ENCODE assay signal across 1 cellular context in the genomic region with DNA sequence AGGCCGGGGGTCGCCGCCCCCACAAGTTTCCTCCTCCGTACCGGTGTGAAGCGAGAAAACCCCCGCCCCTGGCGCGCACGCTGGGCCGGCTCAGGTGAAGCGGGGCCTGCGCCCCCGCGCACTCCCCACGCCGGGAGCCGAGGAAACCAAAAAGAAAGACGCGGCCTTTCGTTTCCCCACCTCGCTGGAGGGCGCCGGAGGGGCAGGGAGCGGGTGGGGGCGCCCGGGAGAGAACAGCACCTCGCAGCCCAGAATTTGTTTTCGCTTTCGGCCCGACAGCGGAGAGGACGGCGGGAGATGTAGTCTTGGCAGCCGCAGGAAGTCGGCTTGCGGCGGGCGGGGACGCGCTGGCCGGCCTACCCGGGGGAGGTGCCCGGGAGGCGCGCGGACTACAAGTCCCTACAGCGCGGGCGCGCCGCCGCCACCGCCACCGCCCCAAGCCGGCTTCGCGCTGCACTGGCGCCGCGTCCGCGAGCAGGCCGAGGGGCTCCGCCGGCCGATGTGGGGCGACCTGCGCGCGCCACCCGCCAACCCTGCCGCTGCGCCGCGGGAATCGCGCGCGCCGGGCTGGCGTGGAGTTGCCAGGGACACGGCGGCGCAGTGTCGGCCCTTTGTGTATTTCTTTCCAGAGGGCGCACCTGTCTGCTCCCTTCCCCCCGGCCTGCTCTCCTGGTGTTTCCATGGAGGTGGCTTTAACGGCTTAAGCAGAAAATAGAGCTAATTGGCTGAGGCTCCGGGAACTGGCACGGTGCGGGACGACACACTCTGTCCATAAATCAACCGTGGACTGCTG.
TF ChIP-seq lines count a peak whose summit lies in the region.

A gene with protein sequence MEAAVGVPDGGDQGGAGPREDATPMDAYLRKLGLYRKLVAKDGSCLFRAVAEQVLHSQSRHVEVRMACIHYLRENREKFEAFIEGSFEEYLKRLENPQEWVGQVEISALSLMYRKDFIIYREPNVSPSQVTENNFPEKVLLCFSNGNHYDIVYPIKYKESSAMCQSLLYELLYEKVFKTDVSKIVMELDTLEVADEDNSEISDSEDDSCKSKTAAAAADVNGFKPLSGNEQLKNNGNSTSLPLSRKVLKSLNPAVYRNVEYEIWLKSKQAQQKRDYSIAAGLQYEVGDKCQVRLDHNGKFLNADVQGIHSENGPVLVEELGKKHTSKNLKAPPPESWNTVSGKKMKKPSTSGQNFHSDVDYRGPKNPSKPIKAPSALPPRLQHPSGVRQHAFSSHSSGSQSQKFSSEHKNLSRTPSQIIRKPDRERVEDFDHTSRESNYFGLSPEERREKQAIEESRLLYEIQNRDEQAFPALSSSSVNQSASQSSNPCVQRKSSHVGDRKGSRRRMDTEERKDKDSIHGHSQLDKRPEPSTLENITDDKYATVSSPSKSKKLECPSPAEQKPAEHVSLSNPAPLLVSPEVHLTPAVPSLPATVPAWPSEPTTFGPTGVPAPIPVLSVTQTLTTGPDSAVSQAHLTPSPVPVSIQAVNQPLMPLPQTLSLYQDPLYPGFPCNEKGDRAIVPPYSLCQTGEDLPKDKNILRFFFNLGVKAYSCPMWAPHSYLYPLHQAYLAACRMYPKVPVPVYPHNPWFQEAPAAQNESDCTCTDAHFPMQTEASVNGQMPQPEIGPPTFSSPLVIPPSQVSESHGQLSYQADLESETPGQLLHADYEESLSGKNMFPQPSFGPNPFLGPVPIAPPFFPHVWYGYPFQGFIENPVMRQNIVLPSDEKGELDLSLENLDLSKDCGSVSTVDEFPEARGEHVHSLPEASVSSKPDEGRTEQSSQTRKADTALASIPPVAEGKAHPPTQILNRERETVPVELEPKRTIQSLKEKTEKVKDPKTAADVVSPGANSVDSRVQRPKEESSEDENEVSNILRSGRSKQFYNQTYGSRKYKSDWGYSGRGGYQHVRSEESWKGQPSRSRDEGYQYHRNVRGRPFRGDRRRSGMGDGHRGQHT (minus strand): TSS at position 292 of the 793 bp plus-strand sequence. CDS start 616 bp downstream, outside the sequence.

TF ChIP-seq in K562, 482 proteins besides CTCF, POLR2A, EP300 and RAD21 (continued from another document):
- TF ChIP-seq, protein P1, sequence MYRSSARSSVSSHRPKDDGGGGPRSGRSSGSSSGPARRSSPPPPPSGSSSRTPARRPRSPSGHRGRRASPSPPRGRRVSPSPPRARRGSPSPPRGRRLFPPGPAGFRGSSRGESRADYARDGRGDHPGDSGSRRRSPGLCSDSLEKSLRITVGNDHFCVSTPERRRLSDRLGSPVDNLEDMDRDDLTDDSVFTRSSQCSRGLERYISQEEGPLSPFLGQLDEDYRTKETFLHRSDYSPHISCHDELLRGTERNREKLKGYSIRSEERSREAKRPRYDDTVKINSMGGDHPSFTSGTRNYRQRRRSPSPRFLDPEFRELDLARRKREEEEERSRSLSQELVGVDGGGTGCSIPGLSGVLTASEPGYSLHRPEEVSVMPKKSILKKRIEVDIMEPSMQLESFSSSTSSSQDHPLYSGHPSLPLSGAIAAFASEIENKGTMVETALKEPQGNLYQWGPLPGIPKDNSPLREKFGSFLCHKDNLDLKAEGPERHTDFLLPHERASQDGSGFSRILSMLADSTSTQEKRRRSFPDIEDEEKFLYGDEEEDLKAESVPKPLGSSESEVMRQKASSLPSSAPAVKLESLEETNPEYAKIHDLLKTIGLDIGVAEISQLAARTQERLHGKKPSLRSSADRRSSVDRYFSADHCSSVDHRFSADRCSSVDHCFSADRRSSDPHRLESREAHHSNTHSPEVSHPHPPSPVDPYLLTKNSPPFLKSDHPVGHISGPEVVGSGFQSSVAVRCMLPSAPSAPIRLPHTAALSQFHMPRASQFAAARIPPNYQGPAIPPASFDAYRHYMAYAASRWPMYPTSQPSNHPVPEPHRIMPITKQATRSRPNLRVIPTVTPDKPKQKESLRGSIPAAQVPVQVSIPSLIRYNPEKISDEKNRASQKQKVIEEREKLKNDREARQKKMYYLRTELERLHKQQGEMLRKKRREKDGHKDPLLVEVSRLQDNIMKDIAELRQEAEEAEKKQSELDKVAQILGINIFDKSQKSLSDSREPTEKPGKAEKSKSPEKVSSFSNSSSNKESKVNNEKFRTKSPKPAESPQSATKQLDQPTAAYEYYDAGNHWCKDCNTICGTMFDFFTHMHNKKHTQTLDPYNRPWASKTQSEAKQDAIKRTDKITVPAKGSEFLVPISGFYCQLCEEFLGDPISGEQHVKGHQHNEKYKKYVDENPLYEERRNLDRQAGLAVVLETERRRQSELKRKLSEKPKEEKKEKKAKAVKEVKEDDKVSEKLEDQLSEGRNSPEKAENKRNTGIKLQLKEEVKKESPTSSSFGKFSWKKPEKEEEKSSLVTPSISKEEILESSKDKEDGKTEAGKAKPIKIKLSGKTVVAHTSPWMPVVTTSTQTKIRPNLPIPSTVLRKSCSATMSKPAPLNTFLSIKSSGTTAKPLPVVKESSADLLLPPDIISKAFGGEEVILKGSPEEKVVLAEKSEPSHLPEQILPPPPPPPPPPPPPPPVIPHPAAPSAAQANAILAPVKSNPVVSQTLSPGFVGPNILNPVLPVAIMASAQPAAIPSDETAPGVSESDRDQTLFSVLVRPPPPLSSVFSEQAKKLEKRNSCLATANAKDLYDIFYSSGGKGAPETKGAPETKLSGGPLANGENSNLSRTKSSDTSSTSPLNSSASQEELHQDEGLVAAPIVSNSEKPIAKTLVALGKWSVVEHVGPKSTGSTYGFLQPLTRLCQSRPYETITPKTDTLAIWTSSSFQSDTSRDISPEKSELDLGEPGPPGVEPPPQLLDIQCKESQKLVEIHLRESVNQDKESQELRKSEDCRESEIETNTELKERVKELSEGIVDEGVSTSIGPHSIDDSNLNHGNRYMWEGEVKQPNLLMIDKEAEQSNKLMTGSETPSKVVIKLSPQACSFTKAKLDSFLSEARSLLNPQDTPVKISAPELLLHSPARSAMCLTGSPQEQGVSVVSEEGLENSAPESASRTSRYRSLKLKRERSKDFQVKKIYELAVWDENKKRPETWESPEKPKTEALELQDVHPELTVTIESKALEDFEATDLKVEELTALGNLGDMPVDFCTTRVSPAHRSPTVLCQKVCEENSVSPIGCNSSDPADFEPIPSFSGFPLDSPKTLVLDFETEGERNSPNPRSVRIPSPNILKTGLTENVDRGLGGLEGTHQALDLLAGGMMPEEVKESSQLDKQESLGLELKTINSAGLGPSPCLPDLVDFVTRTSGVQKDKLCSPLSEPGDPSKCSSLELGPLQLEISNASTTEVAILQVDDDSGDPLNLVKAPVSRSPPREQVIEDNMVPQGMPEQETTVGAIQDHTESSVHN (IDR thresholded peaks at IDR 0.05; ENCODE audit: borderline replicate concordance in 1 of 2, low read depth in 1 of 2) = no peak
- TF ChIP-seq BDP1 (IDR thresholded peaks at IDR 0.05; ENCODE audit: insufficient read depth, insufficient read length) (no peak), MEF2D (tag; conservative IDR thresholded peaks at IDR 0.05; ENCODE audit: low read depth) (no peak), EHMT2 (IDR thresholded peaks at IDR 0.05) (no peak), ZNF589 (CRISPR knock-in tag; IDR thresholded peaks at IDR 0.05; ENCODE audit: low read depth) (no peak), ZNF224 (CRISPR knock-in tag; IDR thresholded peaks at IDR 0.05) (no peak), PCBP1 (IDR thresholded peaks at IDR 0.05; ENCODE audit: low read depth, low read length, poor library complexity, severe bottlenecking) (peak; percentile 81), FOXJ2 (tag; IDR thresholded peaks at IDR 0.05) (no peak), GTF2F1 (IDR thresholded peaks at IDR 0.05; ENCODE audit: low read depth, low read length) (no peak), ZNF707 (CRISPR knock-in tag; conservative IDR thresholded peaks at IDR 0.05) (no peak), SMARCB1 (IDR thresholded peaks at IDR 0.05; ENCODE audit: insufficient read length, low read depth) (no peak), SRSF9 (IDR thresholded peaks at IDR 0.05; ENCODE audit: borderline replicate concordance, low read depth, low read length) (no peak)
- TF ChIP-seq, protein P2, sequence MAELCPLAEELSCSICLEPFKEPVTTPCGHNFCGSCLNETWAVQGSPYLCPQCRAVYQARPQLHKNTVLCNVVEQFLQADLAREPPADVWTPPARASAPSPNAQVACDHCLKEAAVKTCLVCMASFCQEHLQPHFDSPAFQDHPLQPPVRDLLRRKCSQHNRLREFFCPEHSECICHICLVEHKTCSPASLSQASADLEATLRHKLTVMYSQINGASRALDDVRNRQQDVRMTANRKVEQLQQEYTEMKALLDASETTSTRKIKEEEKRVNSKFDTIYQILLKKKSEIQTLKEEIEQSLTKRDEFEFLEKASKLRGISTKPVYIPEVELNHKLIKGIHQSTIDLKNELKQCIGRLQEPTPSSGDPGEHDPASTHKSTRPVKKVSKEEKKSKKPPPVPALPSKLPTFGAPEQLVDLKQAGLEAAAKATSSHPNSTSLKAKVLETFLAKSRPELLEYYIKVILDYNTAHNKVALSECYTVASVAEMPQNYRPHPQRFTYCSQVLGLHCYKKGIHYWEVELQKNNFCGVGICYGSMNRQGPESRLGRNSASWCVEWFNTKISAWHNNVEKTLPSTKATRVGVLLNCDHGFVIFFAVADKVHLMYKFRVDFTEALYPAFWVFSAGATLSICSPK (IDR thresholded peaks at IDR 0.05; ENCODE audit: borderline replicate concordance) = no peak
- TF ChIP-seq, protein P3, sequence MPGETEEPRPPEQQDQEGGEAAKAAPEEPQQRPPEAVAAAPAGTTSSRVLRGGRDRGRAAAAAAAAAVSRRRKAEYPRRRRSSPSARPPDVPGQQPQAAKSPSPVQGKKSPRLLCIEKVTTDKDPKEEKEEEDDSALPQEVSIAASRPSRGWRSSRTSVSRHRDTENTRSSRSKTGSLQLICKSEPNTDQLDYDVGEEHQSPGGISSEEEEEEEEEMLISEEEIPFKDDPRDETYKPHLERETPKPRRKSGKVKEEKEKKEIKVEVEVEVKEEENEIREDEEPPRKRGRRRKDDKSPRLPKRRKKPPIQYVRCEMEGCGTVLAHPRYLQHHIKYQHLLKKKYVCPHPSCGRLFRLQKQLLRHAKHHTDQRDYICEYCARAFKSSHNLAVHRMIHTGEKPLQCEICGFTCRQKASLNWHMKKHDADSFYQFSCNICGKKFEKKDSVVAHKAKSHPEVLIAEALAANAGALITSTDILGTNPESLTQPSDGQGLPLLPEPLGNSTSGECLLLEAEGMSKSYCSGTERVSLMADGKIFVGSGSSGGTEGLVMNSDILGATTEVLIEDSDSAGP (CRISPR knock-in tag; IDR thresholded peaks at IDR 0.05) = no peak
- TF ChIP-seq, protein P4, sequence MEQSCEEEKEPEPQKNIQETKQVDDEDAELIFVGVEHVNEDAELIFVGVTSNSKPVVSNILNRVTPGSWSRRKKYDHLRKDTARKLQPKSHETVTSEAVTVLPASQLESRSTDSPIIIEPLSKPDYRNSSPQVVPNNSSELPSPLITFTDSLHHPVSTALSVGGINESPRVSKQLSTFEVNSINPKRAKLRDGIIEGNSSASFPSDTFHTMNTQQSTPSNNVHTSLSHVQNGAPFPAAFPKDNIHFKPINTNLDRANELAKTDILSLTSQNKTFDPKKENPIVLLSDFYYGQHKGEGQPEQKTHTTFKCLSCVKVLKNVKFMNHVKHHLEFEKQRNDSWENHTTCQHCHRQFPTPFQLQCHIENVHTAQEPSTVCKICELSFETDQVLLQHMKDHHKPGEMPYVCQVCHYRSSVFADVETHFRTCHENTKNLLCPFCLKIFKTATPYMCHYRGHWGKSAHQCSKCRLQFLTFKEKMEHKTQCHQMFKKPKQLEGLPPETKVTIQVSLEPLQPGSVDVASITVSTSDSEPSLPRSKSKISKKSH (CRISPR knock-in tag; IDR thresholded peaks at IDR 0.05) = no peak
- TF ChIP-seq, protein P5, sequence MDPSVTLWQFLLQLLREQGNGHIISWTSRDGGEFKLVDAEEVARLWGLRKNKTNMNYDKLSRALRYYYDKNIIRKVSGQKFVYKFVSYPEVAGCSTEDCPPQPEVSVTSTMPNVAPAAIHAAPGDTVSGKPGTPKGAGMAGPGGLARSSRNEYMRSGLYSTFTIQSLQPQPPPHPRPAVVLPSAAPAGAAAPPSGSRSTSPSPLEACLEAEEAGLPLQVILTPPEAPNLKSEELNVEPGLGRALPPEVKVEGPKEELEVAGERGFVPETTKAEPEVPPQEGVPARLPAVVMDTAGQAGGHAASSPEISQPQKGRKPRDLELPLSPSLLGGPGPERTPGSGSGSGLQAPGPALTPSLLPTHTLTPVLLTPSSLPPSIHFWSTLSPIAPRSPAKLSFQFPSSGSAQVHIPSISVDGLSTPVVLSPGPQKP (CRISPR knock-in tag; IDR thresholded peaks at IDR 0.05) = no peak
